26 cellular contexts compared by ENCODE assay signal in the genomic region with DNA sequence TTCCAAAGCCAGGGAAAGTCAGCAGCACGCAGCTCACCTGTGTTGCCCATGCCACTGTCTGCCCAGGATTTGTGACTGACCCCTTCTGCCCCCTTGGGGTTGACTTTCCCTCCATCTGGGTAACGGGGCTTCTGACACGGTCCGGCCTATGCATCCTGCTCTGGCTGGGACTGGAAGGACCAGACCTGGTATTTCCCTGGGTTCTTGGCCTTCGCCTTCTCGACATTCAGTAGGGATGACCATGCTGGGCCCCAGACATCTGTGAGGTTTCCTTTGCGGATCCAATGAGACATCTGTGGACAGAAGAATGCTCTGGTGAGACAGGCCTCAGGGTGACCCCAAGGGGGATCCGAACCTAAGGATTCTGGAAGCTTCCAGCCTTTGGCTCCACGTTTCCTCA. TPM values are rescaled to one million over a fixed set of nuclear protein-coding genes. Genes with fewer than 3 reads are reported as not detected.
A peak's percentile ranks its signal among the peaks of the same experiment; 100 is the strongest.
DNase-seq lines count a peak whose midpoint lies in the region; ATAC-seq and TF ChIP-seq lines count a peak whose summit lies in the region.
"Had no signal": no experiment of that assay in that cellular context is flagged by ENCODE, and none has a peak within 500 bp of the region (broad histone marks: within the 10 kb centered on the region; RNA-seq: fewer than 3 reads in every experiment).

No MANE protein-coding gene starts in this region.

- no peak for TF ChIP-seq POLR2A in esophagus muscularis mucosa (IDR thresholded peaks at IDR 0.05; ENCODE audit: low read depth)

- H3K4me1 ChIP-seq in esophagus muscularis mucosa (no peaks in the 10 kb centered on the region), lung (ENCODE audit: control insufficient read depth in 2 of 2, insufficient read depth in 2 of 2, low read length in 2 of 2) (no peaks in the 10 kb centered on the region)
- H3K4me1 ChIP-seq: BE2C, BLaER1 had no signal

- 74% methylated on average over 8 of the region's 9 CpGs for WGBS in esophagus muscularis mucosa
- WGBS in lung, 2 donors, result 71% methylated on average over 9 of the region's 9 CpGs; no CpG with 5 or more reads in 1 of the 2 donors

- H3K9me3 ChIP-seq in esophagus muscularis mucosa, result peaks cover 0 to 6% (median 0%) of the 10 kb centered on the region in 4 donors
- H3K9me3 ChIP-seq in lung (ENCODE audit: control insufficient read depth in 2 of 2, insufficient read depth in 1 of 2, low read length in 1 of 2), result peaks cover 0 to 3% of the 10 kb centered on the region in 2 donors

- no peak for TF ChIP-seq CTCF in esophagus muscularis mucosa (IDR thresholded peaks at IDR 0.05)
- no peak for TF ChIP-seq CTCF in lung (IDR thresholded peaks at IDR 0.05; ENCODE audit: control extremely low read depth, extremely low read depth)

- intact Hi-C loops in esophagus muscularis mucosa (cut with DNase I), result no loop called here

- no peak for TF ChIP-seq EP300 in esophagus muscularis mucosa (IDR thresholded peaks at IDR 0.05)

- no peak overlapping the region for H3K4me3 ChIP-seq in esophagus muscularis mucosa
- no peak overlapping the region for H3K4me3 ChIP-seq in lung
- H3K4me3 ChIP-seq: BLaER1 had no signal

- H3K27ac ChIP-seq in esophagus muscularis mucosa (replicated peaks in 1 of 4), result no peak overlapping the region
- H3K27ac ChIP-seq in lung (ENCODE audit: low read depth in 1 of 2, low read length in 1 of 2), result no peak overlapping the region
- H3K27ac ChIP-seq: BLaER1 had no signal

- peak; percentile 84 for DNase-seq in esophagus muscularis mucosa (ENCODE audit: extremely low spot score)
- peak; percentile 14 for DNase-seq in lung (ENCODE audit: low spot score)
- DNase-seq in putamen (ENCODE audit: low spot score), result no peak
- no peak for DNase-seq in GM03348 (ENCODE audit: low spot score)
- DNase-seq: 8988T; ACHN; BE2C; C1 segment of cervical spinal cord; CD4-positive, alpha-beta memory T cell; CD4-positive, CD25-positive, alpha-beta regulatory T cell; CD8-positive, alpha-beta memory T cell; COR-L47; DMS 273 treated with DMSO at 0.1 percent for 48 hours; DMS153; DMS53; DMS79; DND-41; EL; GDM1 had no signal

- no peaks in the 10 kb centered on the region for H3K36me3 ChIP-seq in esophagus muscularis mucosa
- no peaks in the 10 kb centered on the region for H3K36me3 ChIP-seq in lung (ENCODE audit: control insufficient read depth in 2 of 2, insufficient read depth in 2 of 2, low read length in 2 of 2)
- H3K36me3 ChIP-seq: BE2C, BLaER1 had no signal

- ATAC-seq in lung (ENCODE audit: insufficient read depth, low FRiP score) (no peak), HG03196 (IDR thresholded peaks at IDR 0.05; ENCODE audit: unreplicated experiment) (no peak)

- H3K27me3 ChIP-seq in esophagus muscularis mucosa, result no peaks in the 10 kb centered on the region
- H3K27me3 ChIP-seq in lung (ENCODE audit: control insufficient read depth, insufficient read depth), result no peaks in the 10 kb centered on the region
- H3K27me3 ChIP-seq: BE2C, BLaER1 had no signal

RNA-seq across cellular contexts. Expression of gene ZNF716, which starts 34.2 kb away (rescaled TPM):
- total RNA-seq in esophagus muscularis mucosa (not detected), lung (not detected)
- polyA plus RNA-seq in lung, result not detected
- total RNA-seq: A673; CD4-positive, alpha-beta memory T cell; CD4-positive, CD25-positive, alpha-beta regulatory T cell; CD8-positive, alpha-beta memory T cell; Daoy; G401 had no signal
- polyA plus RNA-seq: AG04450; CD14-positive monocyte; CD4-positive, alpha-beta memory T cell; CD4-positive, CD25-positive, alpha-beta regulatory T cell; CD8-positive, alpha-beta memory T cell had no signal

Comparison
In these comparisons a context has a peak if more than half of its experiments do, and no peak if none do; other contexts are left out.
1. DNase-seq: peak in esophagus muscularis mucosa (single experiment) and lung (single experiment); none in putamen (single experiment) and GM03348 (single experiment).